16 cellular contexts compared by ENCODE assay signal in genomic region chr6:15338462-15338861, GRCh38.
DNase-seq lines count a peak whose midpoint lies in the region; ATAC-seq and TF ChIP-seq lines count a peak whose summit lies in the region.
"Had no signal": no experiment of that assay in that cellular context is flagged by ENCODE, and none has a peak within 500 bp of the region (broad histone marks: within the 10 kb centered on the region; RNA-seq: fewer than 3 reads in every experiment).

No MANE protein-coding gene starts in this region.

- H3K9me3 ChIP-seq in mucosa of descending colon = no peaks in the 10 kb centered on the region

- intact Hi-C loops in activated B cell treated with CpG ODN at 0.5 μM for 24 hours (cut with micrococcal nuclease) = loop anchor here (5.0 kb wide), 1 partner anchor 39 kb away; no protein-coding TSS in a partner anchor
- intact Hi-C loops in mucosa of descending colon (cut with DNase I, micrococcal nuclease) = no loop called here

- no peak for TF ChIP-seq POLR2A in NB4 (IDR thresholded peaks at IDR 0.05; ENCODE audit: extremely low read depth, insufficient read length)

- no peak overlapping the region for H3K4me3 Mint-ChIP-seq in T-helper 2 cell treated with Interferon-gamma antibody and Interleukin-4, amounts not matched to agents 5 μg/mL and 100 μg/mL, for 36 hours
- no peak overlapping the region for H3K4me3 Mint-ChIP-seq in activated B cell treated with CpG ODN at 0.5 μM for 24 hours

- POLR2A ChIA-PET in activated B cell treated with CpG ODN at 0.5 μM for 24 hours (lab: Charles Lee) = interaction anchor here (0.5 to 1.7 kb wide), 3 partner anchors 61 to 536 kb away, joined by 4 to 5 read pairs (median 5); partner anchors contain the start of gene JARID2

- H3K27me3 Mint-ChIP-seq in T-helper 2 cell treated with Interferon-gamma antibody and Interleukin-4, amounts not matched to agents 5 μg/mL and 100 μg/mL, for 36 hours (ENCODE audit: low read depth) = no peaks in the 10 kb centered on the region
- no peaks in the 10 kb centered on the region for H3K27me3 Mint-ChIP-seq in activated B cell treated with CpG ODN at 0.5 μM for 24 hours

- ATAC-seq in activated B cell treated with CpG ODN at 0.5 μM for 24 hours (ENCODE audit: low read depth) (no peak), mucosa of descending colon (peak; percentile 38)
- ATAC-seq: foreskin keratinocyte had no signal

- H3K4me1 ChIP-seq in mucosa of descending colon (ENCODE audit: low read depth) = peaks cover 8% of the 10 kb centered on the region

- no peak for TF ChIP-seq CTCF in NB4 (IDR thresholded peaks at IDR 0.05; ENCODE audit: low read depth, low read length)
- no peak for TF ChIP-seq CTCF in activated B cell treated with CpG ODN at 0.5 μM for 24 hours (IDR thresholded peaks at IDR 0.05)
- TF ChIP-seq CTCF in mucosa of descending colon (IDR thresholded peaks at IDR 0.05) = no peak

- H3K4me1 Mint-ChIP-seq in T-helper 2 cell treated with Interferon-gamma antibody and Interleukin-4, amounts not matched to agents 5 μg/mL and 100 μg/mL, for 36 hours (ENCODE audit: low read depth) = peaks cover 63% of the 10 kb centered on the region
- H3K4me1 Mint-ChIP-seq in activated B cell treated with CpG ODN at 0.5 μM for 24 hours = peaks cover 90% of the 10 kb centered on the region

- H3K4me3 ChIP-seq in NB4 (ENCODE audit: low read depth, low read length) = no peak overlapping the region
- no peak overlapping the region for H3K4me3 ChIP-seq in mucosa of descending colon

- H3K9me3 Mint-ChIP-seq in T-helper 2 cell treated with Interferon-gamma antibody and Interleukin-4, amounts not matched to agents 5 μg/mL and 100 μg/mL, for 36 hours = no peaks in the 10 kb centered on the region
- H3K9me3 Mint-ChIP-seq in activated B cell treated with CpG ODN at 0.5 μM for 24 hours = no peaks in the 10 kb centered on the region

- no peaks in the 10 kb centered on the region for H3K36me3 ChIP-seq in mucosa of descending colon (ENCODE audit: low read depth)

- no peak for DNase-seq in T-helper 2 cell treated with Interferon-gamma antibody and Interleukin-4, amounts not matched to agents 5 μg/mL and 100 μg/mL, for 36 hours (ENCODE audit: low spot score)
- DNase-seq in T-helper 2 cell = no peak
- DNase-seq in NB4 (ENCODE audit: low read depth) = peak; percentile 37
- DNase-seq in activated B cell treated with CpG ODN at 0.5 μM for 24 hours = no peak
- no peak for DNase-seq in mucosa of descending colon
- no peak for DNase-seq in anterior cingulate cortex (lab: John Stamatoyannopoulos, UW)
- no peak for DNase-seq in NCI-H128 (lab: John Stamatoyannopoulos, UW; ENCODE audit: unreplicated experiment)
- DNase-seq in HK-2 (ENCODE audit: unreplicated experiment) = no peak
- DNase-seq: activated naive CD4-positive, alpha-beta T cell treated with anti-CD3 and anti-CD28 coated beads, Interleukin-2, amount 50 U/mL, for 16 hours; caudate nucleus; foreskin keratinocyte; mesenchymal stem cell; NCI-H1417 treated with DMSO at 0.1 percent for 48 hours; NCI-H748 treated with DMSO at 0.1 percent for 48 hours; stimulated activated naive CD4-positive, alpha-beta T cell treated with Interleukin-2 at 50 U/mL for 16 hours; T1000 had no signal

- H3K36me3 Mint-ChIP-seq in T-helper 2 cell treated with Interferon-gamma antibody and Interleukin-4, amounts not matched to agents 5 μg/mL and 100 μg/mL, for 36 hours (ENCODE audit: low read depth) = no peaks in the 10 kb centered on the region
- H3K36me3 Mint-ChIP-seq in activated B cell treated with CpG ODN at 0.5 μM for 24 hours (ENCODE audit: low read depth) = peaks cover 5% of the 10 kb centered on the region

- H3K27ac Mint-ChIP-seq in T-helper 2 cell treated with Interferon-gamma antibody and Interleukin-4, amounts not matched to agents 5 μg/mL and 100 μg/mL, for 36 hours = peak overlapping the region; percentile 45
- peak overlapping the region; percentile 25 for H3K27ac Mint-ChIP-seq in activated B cell treated with CpG ODN at 0.5 μM for 24 hours

- CTCF ChIA-PET in activated B cell treated with CpG ODN at 0.5 μM for 24 hours (lab: Charles Lee) = interaction anchor here (2.0 kb wide), 1 partner anchor 50 kb away, joined by 5 read pairs; no protein-coding TSS in a partner anchor
